ENCODE assay signal across 1 cellular context in genomic region chr1:163412216-163412615, GRCh38.
TF ChIP-seq lines count a peak whose summit lies in the region.

No MANE protein-coding gene starts in this region.

TF ChIP-seq in GM23338, 12 proteins besides CTCF, POLR2A, EP300 and RAD21:
- TF ChIP-seq ZNF462 (CRISPR knock-in tag; IDR thresholded peaks at IDR 0.05) (no peak), POLR2AphosphoS5 (IDR thresholded peaks at IDR 0.05; ENCODE audit: low read depth) (no peak), ETS1 (IDR thresholded peaks at IDR 0.05) (no peak), ZNF114 (CRISPR knock-in tag; IDR thresholded peaks at IDR 0.05) (no peak), JUNB (IDR thresholded peaks at IDR 0.05; ENCODE audit: unreplicated experiment) (no peak), CREB1 (CRISPR knock-in tag; IDR thresholded peaks at IDR 0.05; ENCODE audit: low read depth) (no peak), REST (IDR thresholded peaks at IDR 0.05; ENCODE audit: unreplicated experiment) (no peak), ZNF331 (CRISPR knock-in tag; IDR thresholded peaks at IDR 0.05; ENCODE audit: low read depth) (no peak), NANOG (IDR thresholded peaks at IDR 0.05; ENCODE audit: borderline replicate concordance) (no peak), EZH2 (IDR thresholded peaks at IDR 0.05; ENCODE audit: low read depth, unreplicated experiment) (no peak), EZH2phosphoT487 (IDR thresholded peaks at IDR 0.05; ENCODE audit: unreplicated experiment) (no peak), STAT1 (IDR thresholded peaks at IDR 0.05; ENCODE audit: unreplicated experiment) (no peak)
